In genomic region chr11:128508785-128509518, GRCh38 we compare ENCODE assay signal across 9 cellular contexts.
A peak's percentile ranks its signal among the peaks of the same experiment; 100 is the strongest.
DNase-seq lines count a peak whose midpoint lies in the region; ATAC-seq and TF ChIP-seq lines count a peak whose summit lies in the region.
"Had no signal": no experiment of that assay in that cellular context is flagged by ENCODE, and none has a peak within 500 bp of the region (broad histone marks: within the 10 kb centered on the region; RNA-seq: fewer than 3 reads in every experiment).

No MANE protein-coding gene starts in this region.

- H3K79me1 ChIP-seq in trophoblast cell (ENCODE audit: low read length), result no peaks in the 10 kb centered on the region

- no peak for DNase-seq in GM12864 (ENCODE audit: low read depth)
- peak; percentile 83 for DNase-seq in PC-3
- no peak for DNase-seq in colonic mucosa
- DNase-seq in trophoblast cell, result no peak
- no peak for DNase-seq in 8988T
- no peak for DNase-seq in A673 (ENCODE audit: low spot score)
- DNase-seq in H7, result no peak
- DNase-seq: activated CD4-positive, alpha-beta T cell treated with anti-CD3 and anti-CD28 coated beads, Interleukin-2, amount 50 U/mL, for 48 hours; NCI-H526 treated with DMSO at 0.1 percent for 48 hours had no signal

- peaks cover 68% of the 10 kb centered on the region for H3K4me1 ChIP-seq in PC-3 (ENCODE audit: insufficient read depth, low read length)
- H3K4me1 ChIP-seq in colonic mucosa, result no peaks in the 10 kb centered on the region
- H3K4me1 ChIP-seq in trophoblast cell (ENCODE audit: control insufficient read depth in 1 of 2, insufficient read depth in 2 of 2, low read length in 2 of 2), result peaks cover 9 to 24% of the 10 kb centered on the region in 2 experiments
- no peaks in the 10 kb centered on the region for H3K4me1 ChIP-seq in A673 (ENCODE audit: insufficient read depth, low read length, poor library complexity, severe bottlenecking)

- BruUV-seq in PC-3 (replicated peaks; lab: Mats Ljungman, UMichigan), result no TSS peak
- no TSS peak for BruUV-seq in A673 (replicated peaks; lab: Mats Ljungman, UMichigan)

- H3K27ac ChIP-seq in PC-3 (ENCODE audit: low read length), result peak overlapping the region; percentile 85
- peak overlapping the region; percentile 92 for H3K27ac ChIP-seq in colonic mucosa
- H3K27ac ChIP-seq in trophoblast cell (ENCODE audit: low read depth, low read length), result no peak overlapping the region
- H3K27ac ChIP-seq in A673 (ENCODE audit: low read depth, low read length, poor library complexity, severe bottlenecking), result no peak overlapping the region

- H3K9me3 ChIP-seq in PC-3 (ENCODE audit: low read length), result no peaks in the 10 kb centered on the region
- no peaks in the 10 kb centered on the region for H3K9me3 ChIP-seq in colonic mucosa
- H3K9me3 ChIP-seq in trophoblast cell (ENCODE audit: insufficient read depth, low read depth, low read length), result no peaks in the 10 kb centered on the region
- no peaks in the 10 kb centered on the region for H3K9me3 ChIP-seq in A673 (ENCODE audit: low read depth, low read length, poor library complexity, severe bottlenecking)

- no peak overlapping the region for H4K8ac ChIP-seq in trophoblast cell (ENCODE audit: low read depth, low read length)

- peak overlapping the region; percentile 1; the same call in 1 of the 2 replicates for H3K4me3 ChIP-seq in GM12864 (ENCODE audit: low read depth, low read length)
- peak overlapping the region; percentile 54; the same call in 1 of the 2 replicates for H3K4me3 ChIP-seq in PC-3 (ENCODE audit: low read length)
- no peak overlapping the region for H3K4me3 ChIP-seq in colonic mucosa
- H3K4me3 ChIP-seq in trophoblast cell (ENCODE audit: low read depth, low read length), result no peak overlapping the region
- no peak overlapping the region for H3K4me3 ChIP-seq in A673 (ENCODE audit: low read depth, low read length, poor library complexity, severe bottlenecking)
- H3K4me3 ChIP-seq in H7 (ENCODE audit: insufficient read depth, low read depth, low read length), result no peak overlapping the region

- H3K27me3 ChIP-seq in PC-3 (ENCODE audit: low read length) (no peaks in the 10 kb centered on the region), colonic mucosa (no peaks in the 10 kb centered on the region), trophoblast cell (ENCODE audit: insufficient read depth, low read length) (no peaks in the 10 kb centered on the region), A673 (replicated peaks; ENCODE audit: insufficient read depth, low read depth, low read length, poor library complexity) (peaks cover 64% of the 10 kb centered on the region), H7 (ENCODE audit: control insufficient read depth, insufficient read depth, low read length) (no peaks in the 10 kb centered on the region)

- whole genome bisulfite sequencing in trophoblast cell (ENCODE audit: extremely low coverage, insufficient coverage, insufficient read length), result no CpG with 5 or more reads among the region's 7 CpGs

- intact Hi-C loops in PC-3 (cut with micrococcal nuclease) (no loop called here), colonic mucosa (cut with DNase I) (no loop called here), A673 (cut with micrococcal nuclease; ENCODE audit: unreplicated experiment) (no loop called here)

- no peak overlapping the region for H4K91ac ChIP-seq in trophoblast cell (ENCODE audit: low read depth, low read length)

- H3K36me3 ChIP-seq in PC-3 (ENCODE audit: low read depth, low read length) (peaks cover 37% of the 10 kb centered on the region), colonic mucosa (no peaks in the 10 kb centered on the region), trophoblast cell (ENCODE audit: control insufficient read depth in 1 of 2, insufficient read depth in 2 of 2, low read length in 2 of 2) (peaks cover 24 to 29% of the 10 kb centered on the region in 2 experiments), A673 (ENCODE audit: insufficient read depth, low read length, poor library complexity, severe bottlenecking) (no peaks in the 10 kb centered on the region), H7 (replicated peaks; ENCODE audit: control insufficient read depth, insufficient read depth, low read length) (peaks cover 2% of the 10 kb centered on the region)

- peak overlapping the region; percentile 12 for H3K4ac ChIP-seq in trophoblast cell (ENCODE audit: low read depth, low read length)

- no peak for TF ChIP-seq CTCF in GM12864 (IDR thresholded peaks at IDR 0.05; ENCODE audit: low read depth, low read length, missing control alignments)
- no peak for TF ChIP-seq CTCF in PC-3 (conservative IDR thresholded peaks at IDR 0.05; ENCODE audit: low read depth, low read length)
- no peak for TF ChIP-seq CTCF in colonic mucosa (IDR thresholded peaks at IDR 0.05)
- no peak for TF ChIP-seq CTCF in A673 (conservative IDR thresholded peaks at IDR 0.05; ENCODE audit: low read depth, low read length)

- peak; percentile 49 for ATAC-seq in PC-3

- POLR2A ChIA-PET in PC-3 (lab: Charles Lee; ENCODE audit: unreplicated experiment) (interaction anchor here (1.1 kb wide), 1 partner anchor 11 kb away, joined by 8 read pairs; no protein-coding TSS in a partner anchor), A673 (lab: Charles Lee; ENCODE audit: low non-redundant PET) (no interaction called here)

- CTCF ChIA-PET in PC-3 (lab: Charles Lee) (interaction anchor here (0.5 to 1.2 kb wide), 2 partner anchors 25 to 293 kb away, joined by 3 to 4 read pairs; no protein-coding TSS in a partner anchor), A673 (lab: Charles Lee) (no interaction called here)

- no peak overlapping the region for H2AK5ac ChIP-seq in trophoblast cell (ENCODE audit: low read length)

- H3K18ac ChIP-seq in trophoblast cell (ENCODE audit: low read length), result no peak overlapping the region

- H2BK120ac ChIP-seq in trophoblast cell (ENCODE audit: insufficient read depth, low read length, poor library complexity), result no peak overlapping the region

- H3K4me2 ChIP-seq in PC-3 (ENCODE audit: low read length) (peak overlapping the region; percentile 79), trophoblast cell (ENCODE audit: low read length) (no peak overlapping the region)

- H3F3A ChIP-seq in PC-3 (ENCODE audit: low read length, unreplicated experiment), result peaks cover 13% of the 10 kb centered on the region

- peaks cover 95% of the 10 kb centered on the region for H3K79me2 ChIP-seq in PC-3 (ENCODE audit: low read length)
- H3K79me2 ChIP-seq in trophoblast cell (ENCODE audit: control insufficient read depth, insufficient read depth, low read length, poor library complexity), result peaks cover 8% of the 10 kb centered on the region

- no peak overlapping the region for H2BK5ac ChIP-seq in trophoblast cell (ENCODE audit: low read depth, low read length, poor library complexity)

- H3K9me2 ChIP-seq in PC-3 (replicated peaks; ENCODE audit: low read length), result no peaks in the 10 kb centered on the region

- H3K9ac ChIP-seq in PC-3 (ENCODE audit: low read length) (peak overlapping the region; percentile 27), colonic mucosa (ENCODE audit: low read depth in 2 of 2, low read length in 2 of 2) (peak overlapping the region in 1 of 2 donors; percentile 88), trophoblast cell (ENCODE audit: low read length) (no peak overlapping the region)

- H3K14ac ChIP-seq in trophoblast cell (ENCODE audit: low read length), result no peak overlapping the region

- no peak overlapping the region for H3K23ac ChIP-seq in trophoblast cell (ENCODE audit: low read length)

- H2BK12ac ChIP-seq in trophoblast cell (ENCODE audit: low read length), result no peak overlapping the region

- H2AFZ ChIP-seq in PC-3 (ENCODE audit: low read length), result no peak overlapping the region
- H2AFZ ChIP-seq in trophoblast cell (ENCODE audit: insufficient read depth, low read length, poor library complexity), result no peak overlapping the region

- H4K12ac ChIP-seq in trophoblast cell (ENCODE audit: low read depth, low read length), result no peak overlapping the region

- peaks cover 3% of the 10 kb centered on the region; the same call in 1 of the 2 replicates for H4K20me1 ChIP-seq in PC-3 (ENCODE audit: low read length)

Comparison
In these comparisons a context has a peak if more than half of its experiments do, and no peak if none do; other contexts are left out.
1. H3K4me3 ChIP-seq: peak in GM12864 (single experiment) and PC-3 (single experiment); none in colonic mucosa (single experiment), trophoblast cell (single experiment), A673 (single experiment) and H7 (single experiment).
2. H3K27ac ChIP-seq: peak in PC-3 (single experiment) and colonic mucosa (single experiment); none in trophoblast cell (single experiment) and A673 (single experiment).